In the genomic region with DNA sequence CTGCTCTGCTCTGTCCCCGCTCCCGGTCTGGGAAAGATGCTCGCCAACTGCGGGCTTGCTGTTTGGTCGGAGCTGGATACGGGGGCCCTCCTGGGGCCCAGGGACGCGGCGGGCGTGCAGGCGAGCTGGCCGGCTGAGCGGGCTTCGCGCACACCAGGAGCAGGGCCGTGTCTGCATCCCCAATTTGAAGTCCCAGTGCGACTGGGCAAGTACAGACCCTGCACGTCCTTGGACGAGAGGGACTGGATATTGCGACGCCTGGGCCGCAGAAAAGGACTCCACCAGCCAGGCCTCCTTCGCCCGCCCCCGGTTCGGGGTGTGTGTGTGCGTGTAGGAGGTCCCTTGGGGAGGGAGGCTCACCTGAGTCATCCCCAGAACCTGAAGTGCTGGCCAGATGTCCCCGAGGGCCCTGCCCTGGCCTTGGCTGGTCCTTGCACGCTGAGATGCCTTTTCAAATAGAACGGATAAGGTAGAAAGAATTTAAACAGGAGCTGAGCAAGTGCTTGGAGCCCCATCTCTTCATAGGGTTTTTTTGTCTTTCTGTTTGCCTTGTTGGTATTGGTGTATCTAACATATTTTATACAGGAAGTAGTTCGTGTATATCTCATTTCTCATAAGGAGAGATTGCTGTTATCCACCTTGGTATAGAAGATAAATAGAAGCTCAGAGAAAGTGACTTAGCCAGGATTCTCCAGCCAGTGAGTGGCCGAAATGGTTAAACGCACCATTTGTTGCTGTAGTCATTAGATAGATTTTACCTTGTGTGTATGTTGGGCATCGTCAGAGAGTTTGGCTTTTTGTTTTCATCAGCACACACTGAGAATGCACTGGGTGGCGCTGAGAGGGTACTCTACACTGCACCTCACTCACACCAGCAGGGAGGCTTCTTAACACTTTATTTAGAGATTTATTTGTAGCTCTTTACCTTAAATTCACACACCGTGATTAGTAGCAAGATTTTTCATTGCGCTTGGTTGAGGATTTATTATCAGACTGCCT, we compare ENCODE assay signal across 8 cellular contexts. TPM values are rescaled to one million over a fixed set of nuclear protein-coding genes. Genes with fewer than 3 reads are reported as not detected.
DNase-seq lines count a peak whose midpoint lies in the region; ATAC-seq and TF ChIP-seq lines count a peak whose summit lies in the region.

No MANE protein-coding gene starts in this region.

- ATAC-seq in foreskin keratinocyte: peak; percentile 73

- H3K4me1 ChIP-seq in foreskin keratinocyte: peaks cover 19% of the 10 kb centered on the region
- peaks cover 14% of the 10 kb centered on the region for H3K4me1 ChIP-seq in prostate gland (replicated peaks)

- 11% methylated on average over 27 of the region's 37 CpGs for WGBS in prostate gland

- no peaks in the 10 kb centered on the region for H3K36me3 ChIP-seq in H7 (replicated peaks; ENCODE audit: control insufficient read depth, insufficient read depth, low read length)
- H3K36me3 ChIP-seq in MG63: peaks cover 3% of the 10 kb centered on the region
- no peaks in the 10 kb centered on the region for H3K36me3 ChIP-seq in prostate gland

- H3K27ac ChIP-seq in foreskin keratinocyte (peak overlapping the region; percentile 63), prostate gland (peak overlapping the region; percentile 86 to 90)

- H3K4me3 ChIP-seq in H7 (ENCODE audit: insufficient read depth, low read depth, low read length) (peak overlapping the region; percentile 89), MG63 (peak overlapping the region; percentile 93), prostate gland (peak overlapping the region; percentile 92 to 96)

- no peaks in the 10 kb centered on the region for H3K27me3 ChIP-seq in H7 (ENCODE audit: control insufficient read depth, insufficient read depth, low read length)
- H3K27me3 ChIP-seq in MG63: no peaks in the 10 kb centered on the region
- no peaks in the 10 kb centered on the region for H3K27me3 ChIP-seq in foreskin keratinocyte
- no peaks in the 10 kb centered on the region for H3K27me3 ChIP-seq in prostate gland (replicated peaks; ENCODE audit: insufficient read depth)

- peak; percentile 48 for TF ChIP-seq POLR2A in prostate gland (IDR thresholded peaks at IDR 0.05)

- intact Hi-C loops in prostate gland (cut with DNase I): loop anchor here (5.0 kb wide), 2 partner anchors 54 to 96 kb away; a partner anchor contains a TSS

- DNase-seq in NCI-H1694 (lab: John Stamatoyannopoulos, UW) (peak; percentile 24), NCI-H1694 treated with DMSO at 0.1 percent for 48 hours (lab: John Stamatoyannopoulos, UW) (no peak), H7 (peak; percentile 53), MG63 (peak; percentile 68), foreskin keratinocyte (peak in 1 of 2 donors; percentile 60), prostate gland (ENCODE audit: low spot score) (no peak), NCI-H226 (no peak)
- DNase-seq in activated T-cell treated with anti-CD3 and anti-CD28 coated beads, Interleukin-2, amount 50 U/mL, for 48 hours: peak; percentile 64 to 68

- TF ChIP-seq CTCF in foreskin keratinocyte (conservative IDR thresholded peaks at IDR 0.05) (no peak), prostate gland (IDR thresholded peaks at IDR 0.05) (no peak)

- H3K9me3 ChIP-seq in MG63 (no peaks in the 10 kb centered on the region), prostate gland (no peaks in the 10 kb centered on the region)

RNA-seq across cellular contexts. Expression of a gene that starts 1.1 kb away (rescaled TPM):
- total RNA-seq in H7 (2014; rRNA removed; shearing (Covaris generic)): 21.0 and 22.8 TPM in 2 replicates
- total RNA-seq in MG63 (2014; rRNA removed; shearing (Covaris generic); ENCODE audit: low replicate concordance): 11.7 and 12.3 TPM in 2 replicates
- total RNA-seq in foreskin keratinocyte (18.2 and 20.6 TPM in 2 replicates), prostate gland (10 to 100 TPM; 36.2 to 71.6 TPM)
- polyA plus RNA-seq in foreskin keratinocyte: 17.6 and 19.4 TPM in 2 replicates

RNA-seq across cellular contexts. Expression of a gene that starts 54.9 kb away (rescaled TPM):
- total RNA-seq in H7 (2014; rRNA removed; shearing (Covaris generic)): 12.1 and 20.8 TPM in 2 replicates
- 0.36 and 1.3 TPM in 2 replicates for total RNA-seq in MG63 (2014; rRNA removed; shearing (Covaris generic); ENCODE audit: low replicate concordance)
- total RNA-seq in foreskin keratinocyte (3.5 and 4.4 TPM in 2 replicates), prostate gland (10 to 100 TPM; 24.0 to 42.1 TPM)
- 3.8 TPM in 2 replicates for polyA plus RNA-seq in foreskin keratinocyte

Comparison
In these comparisons a context has a peak if more than half of its experiments do, and no peak if none do; other contexts are left out.
1. DNase-seq: peak in NCI-H1694 (single experiment), H7 (single experiment), MG63 (single experiment) and activated T-cell treated with anti-CD3 and anti-CD28 coated beads, Interleukin-2, amount 50 U/mL, for 48 hours (2 of 2); none in NCI-H1694 treated with DMSO at 0.1 percent for 48 hours (single experiment), prostate gland (single experiment) and NCI-H226 (single experiment).
2. Peak in every context shown above with its lines, with median percentiles within 50 percentile points of each other: H3K4me3 ChIP-seq.